In genomic region chr5:108297042-108297596, GRCh38 we compare ENCODE assay signal across 22 cellular contexts.
"Had no signal": no experiment of that assay in that cellular context is flagged by ENCODE, and none has a peak within 500 bp of the region (broad histone marks: within the 10 kb centered on the region; RNA-seq: fewer than 3 reads in every experiment).

No MANE protein-coding gene starts in this region.

- H3K36me3 Mint-ChIP-seq: activated naive CD8-positive, alpha-beta T cell treated with anti-CD3 and anti-CD28 coated beads, Interleukin-2, amount 10 ng/mL, durations not matched to agents 7 days and 5 days had no signal

- H3K4me1 ChIP-seq: breast epithelium had no signal

- H3K4me3 ChIP-seq: breast epithelium, PC-9 had no signal

- H3K4me3 Mint-ChIP-seq: activated CD4-positive, alpha-beta T cell treated with anti-CD3 and anti-CD28 coated beads for 36 hours; activated CD8-positive, alpha-beta T cell treated with anti-CD3 and anti-CD28 coated beads for 36 hours; activated naive CD8-positive, alpha-beta T cell treated with anti-CD3 and anti-CD28 coated beads, Interleukin-2, amount 10 ng/mL, durations not matched to agents 7 days and 5 days; activated T-cell treated with anti-CD3 and anti-CD28 coated beads, Interleukin-2, amount 50 U/mL, for 72 hours had no signal

- H3K27me3 Mint-ChIP-seq: activated CD4-positive, alpha-beta T cell treated with anti-CD3 and anti-CD28 coated beads for 36 hours; activated CD8-positive, alpha-beta T cell treated with anti-CD3 and anti-CD28 coated beads for 36 hours; activated naive CD8-positive, alpha-beta T cell treated with anti-CD3 and anti-CD28 coated beads, Interleukin-2, amount 10 ng/mL, durations not matched to agents 7 days and 5 days had no signal

- H3K27ac Mint-ChIP-seq: activated CD4-positive, alpha-beta T cell treated with anti-CD3 and anti-CD28 coated beads for 36 hours; activated CD8-positive, alpha-beta T cell treated with anti-CD3 and anti-CD28 coated beads for 36 hours; activated naive CD8-positive, alpha-beta T cell treated with anti-CD3 and anti-CD28 coated beads, Interleukin-2, amount 10 ng/mL, durations not matched to agents 7 days and 5 days; activated T-cell treated with anti-CD3 and anti-CD28 coated beads, Interleukin-2, amount 50 U/mL, for 72 hours; activated T-helper 2 cell treated with anti-CD3 and anti-CD28 coated beads, Interferon-gamma antibody, Interleukin-2, Interleukin-4, amounts not matched to agents 10 μg/mL and 5 μg/mL and 100 μg/mL, durations not matched to agents 14 hours and 24 hours and 36 hours had no signal

- DNase-seq: activated CD4-positive, alpha-beta T cell treated with anti-CD3 and anti-CD28 coated beads for 36 hours; activated CD4-positive, CD25-positive, alpha-beta regulatory T cell; activated CD8-positive, alpha-beta memory T cell treated with anti-CD3 and anti-CD28 coated beads, Interleukin-2, amount 50 U/mL, for 4 hours; activated CD8-positive, alpha-beta T cell treated with anti-CD3 and anti-CD28 coated beads for 36 hours; activated naive CD4-positive, alpha-beta T cell treated with anti-CD3 and anti-CD28 coated beads, Interleukin-2, amount 50 U/mL, for 16 hours; activated naive CD8-positive, alpha-beta T cell treated with anti-CD3 and anti-CD28 coated beads, Interleukin-2, amount 10 ng/mL, durations not matched to agents 7 days and 5 days; activated T-cell treated with anti-CD3 and anti-CD28 coated beads, Interleukin-2, amount 50 U/mL, for 72 hours; aorta; caudate nucleus; Karpas-422; NCI-H1048; NCI-H146; NCI-H187 treated with DMSO at 0.1 percent for 48 hours; NCI-H2081 treated with DMSO at 0.1 percent for 48 hours; NCI-H446; NCI-H524; PC-9; SIG-M5; T-helper 1 cell had no signal

- H3K9me3 Mint-ChIP-seq: activated CD8-positive, alpha-beta T cell treated with anti-CD3 and anti-CD28 coated beads for 36 hours; activated naive CD8-positive, alpha-beta T cell treated with anti-CD3 and anti-CD28 coated beads, Interleukin-2, amount 10 ng/mL, durations not matched to agents 7 days and 5 days; activated T-helper 2 cell treated with anti-CD3 and anti-CD28 coated beads, Interferon-gamma antibody, Interleukin-2, Interleukin-4, amounts not matched to agents 10 μg/mL and 5 μg/mL and 100 μg/mL, durations not matched to agents 14 hours and 24 hours and 36 hours had no signal

- H3K4me2 ChIP-seq: PC-9 had no signal

- H2AFZ ChIP-seq: PC-9 had no signal

- H3K36me3 ChIP-seq: breast epithelium had no signal

- H3K27ac ChIP-seq: breast epithelium, PC-9, VCaP had no signal

- H3K9me3 ChIP-seq: breast epithelium had no signal
